Comparison of ENCODE assay signal across 19 cellular contexts in the genomic region with DNA sequence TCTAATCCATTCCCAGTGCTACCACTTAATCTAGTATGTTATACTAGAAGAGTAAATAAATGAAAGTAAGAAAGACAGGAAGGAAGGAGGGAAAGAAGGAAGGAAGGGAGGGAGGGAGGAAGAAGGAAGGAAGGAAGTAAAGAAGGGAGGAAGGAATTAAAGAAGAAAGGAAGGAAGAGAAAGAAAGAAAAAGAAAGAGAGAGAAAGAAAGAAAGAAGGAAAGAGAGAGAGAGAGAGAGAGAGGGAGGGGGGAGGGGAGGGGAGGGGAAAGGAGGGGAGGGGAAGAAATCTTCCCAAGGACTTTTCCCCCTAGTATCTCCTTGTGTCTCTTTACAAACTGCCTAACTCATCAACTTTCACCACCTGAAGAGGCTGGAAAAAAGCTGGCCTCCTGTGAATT. TPM values are rescaled to one million over a fixed set of nuclear protein-coding genes. Genes with fewer than 3 reads are reported as not detected.
DNase-seq lines count a peak whose midpoint lies in the region; ATAC-seq, FAIRE-seq and TF ChIP-seq lines count a peak whose summit lies in the region.
"Had no signal": no experiment of that assay in that cellular context is flagged by ENCODE, and none has a peak within 500 bp of the region (broad histone marks: within the 10 kb centered on the region; RNA-seq: fewer than 3 reads in every experiment).

No MANE protein-coding gene starts in this region.

- 0 out of 5 replicates have a peak, but pooled peaks cover 0 to 2% of the 10 kb centered on the region in 2 experiments for H3K27me3 ChIP-seq in HepG2 (ENCODE audit: control insufficient read depth in 1 of 2, insufficient read depth in 2 of 2, low read length in 2 of 2)
- H3K27me3 ChIP-seq in right lobe of liver: no peaks in the 10 kb centered on the region
- no peaks in the 10 kb centered on the region for H3K27me3 ChIP-seq in parathyroid adenoma (ENCODE audit: control insufficient read depth, insufficient read depth, low read length)

- intact Hi-C loops in HepG2 (cut with micrococcal nuclease; ENCODE audit: unreplicated experiment): no loop called here
- intact Hi-C loops in right lobe of liver (cut with DNase I): no loop called here

- DNase-seq in HepG2 (ENCODE audit: low spot score) (no peak), right lobe of liver (no peak), GM03348 (ENCODE audit: low spot score) (no peak)
- DNase-seq: AML-193; CD4-positive, alpha-beta memory T cell; DMS153; DMS79; GDM1; GOT3; H7 had no signal

- no peaks in the 10 kb centered on the region for H3K79me2 ChIP-seq in HepG2 (ENCODE audit: insufficient read depth, low read length)
- no peaks in the 10 kb centered on the region for H3K79me2 ChIP-seq in parathyroid adenoma

- no peaks in the 10 kb centered on the region for H3K36me3 ChIP-seq in HepG2 (replicated peaks in 1 of 2; ENCODE audit: control insufficient read depth in 1 of 2, insufficient read depth in 2 of 2, low read length in 2 of 2)
- no peaks in the 10 kb centered on the region for H3K36me3 ChIP-seq in right lobe of liver
- no peaks in the 10 kb centered on the region for H3K36me3 ChIP-seq in parathyroid adenoma (ENCODE audit: control insufficient read depth, insufficient read depth, low read length)

- no peak overlapping the region for H3K4me3 ChIP-seq in HepG2 (replicated peaks in 1 of 3; ENCODE audit: insufficient read depth in 1 of 3, low read depth in 2 of 3, low read length in 3 of 3)
- H3K4me3 ChIP-seq in right lobe of liver: no peak overlapping the region
- H3K4me3 ChIP-seq in parathyroid adenoma (ENCODE audit: low read depth, low read length): no peak overlapping the region
- H3K4me3 ChIP-seq: A549 had no signal

- BruUV-seq in HepG2 (replicated peaks; lab: Mats Ljungman, UMichigan): no TSS peak

- TF ChIP-seq RAD21 in HepG2 (CRISPR knock-in tag; IDR thresholded peaks at IDR 0.05): no peak

- TF ChIP-seq EP300 in HepG2 (IDR thresholded peaks at IDR 0.05; ENCODE audit: low read depth in 2 of 2, low read length in 2 of 2): no peak
- TF ChIP-seq EP300 in HepG2 (CRISPR knock-in tag; IDR thresholded peaks at IDR 0.05; ENCODE audit: borderline replicate concordance): no peak

- TF ChIP-seq POLR2A in HepG2 (IDR thresholded peaks at IDR 0.05; ENCODE audit: insufficient read depth in 1 of 2, low read depth in 2 of 2, low read length in 2 of 2): no peak
- TF ChIP-seq POLR2A in right lobe of liver (IDR thresholded peaks at IDR 0.05): no peak

- no peaks in the 10 kb centered on the region for H4K20me1 ChIP-seq in HepG2 (ENCODE audit: insufficient read depth, low read length)

- H3K9me3 ChIP-seq in HepG2 (ENCODE audit: low read length) (no peaks in the 10 kb centered on the region), right lobe of liver (no peaks in the 10 kb centered on the region), parathyroid adenoma (ENCODE audit: control insufficient read depth, low read length) (no peaks in the 10 kb centered on the region)
- H3K9me3 ChIP-seq: A549 had no signal

- H3K4me2 ChIP-seq in HepG2 (ENCODE audit: low read depth, low read length) (no peak overlapping the region), parathyroid adenoma (ENCODE audit: low read length) (no peak overlapping the region)
- H3K4me2 ChIP-seq: A549 had no signal

- in situ Hi-C loops in HepG2 (cut with HindIII; ENCODE audit: extremely low pct_ligation_motif_present, low pct_unique_long_range_greater_than_20kb): no loop called here

- peaks cover 14% of the 10 kb centered on the region for H3K4me1 ChIP-seq in HepG2 (ENCODE audit: insufficient read depth, low read length)
- H3K4me1 ChIP-seq in right lobe of liver: peaks cover 0 to 12% (median 0%) of the 10 kb centered on the region in 4 donors
- peaks cover 10% of the 10 kb centered on the region for H3K4me1 ChIP-seq in parathyroid adenoma
- H3K4me1 ChIP-seq: A549 had no signal

- CTCF ChIA-PET in HepG2 (lab: Yijun Ruan, JAX; ENCODE audit: low intra/inter-chr PET ratio, low total read pairs): no interaction called here

- POLR2A ChIA-PET in HepG2 (lab: Yijun Ruan, JAX): no interaction called here

- H2AFZ ChIP-seq in HepG2 (ENCODE audit: low read length) (no peak overlapping the region), parathyroid adenoma (peak overlapping the region; percentile 64)

- no peak for FAIRE-seq in HepG2 (lab: Jason Lieb, UNC)
- FAIRE-seq: A549, HTR-8/SVneo had no signal

- H3K27ac ChIP-seq in HepG2 (ENCODE audit: extremely low read length, insufficient read depth, low read length): no peak overlapping the region
- H3K27ac ChIP-seq in right lobe of liver: no peak overlapping the region
- no peak overlapping the region for H3K27ac ChIP-seq in parathyroid adenoma
- H3K27ac ChIP-seq: 22Rv1, A549 had no signal

- ATAC-seq in HepG2: no peak
- ATAC-seq in right lobe of liver: no peak
- ATAC-seq: A549, HCT116 had no signal

- H3K9ac ChIP-seq in HepG2 (ENCODE audit: insufficient read depth, low read depth, low read length): no peak overlapping the region
- H3K9ac ChIP-seq in parathyroid adenoma: no peak overlapping the region

- TF ChIP-seq CTCF in HepG2 (CRISPR knock-in tag; IDR thresholded peaks at IDR 0.05) (no peak), right lobe of liver (IDR thresholded peaks at IDR 0.05) (no peak), parathyroid adenoma (IDR thresholded peaks at IDR 0.05) (no peak)

RNA-seq across cellular contexts. Expression of a gene that starts 20.8 kb away (rescaled TPM):
- total RNA-seq in HepG2 (2016; rRNA removed; fragmentation: Illumina TruSeq; extraction: Trizol) (not detected in 2 replicates), right lobe of liver (under 1 TPM in 1 of 6 experiments, not detected in 5; 0.11 TPM)
- not detected in 2 replicates for total RNA-seq in HepG2 (2016; cell fraction: cytosol; rRNA removed; fragmentation: Illumina TruSeq; extraction: Trizol; ENCODE audit: low read depth)
- not detected in 2 replicates for total RNA-seq in HepG2 (2016; cell fraction: insoluble cytoplasmic fraction; rRNA removed; fragmentation: Illumina TruSeq; extraction: Trizol)
- not detected in 2 replicates for total RNA-seq in HepG2 (2016; cell fraction: membrane; rRNA removed; fragmentation: Illumina TruSeq; extraction: Trizol)
- total RNA-seq in HepG2 (2016; cell fraction: nucleus; rRNA removed; fragmentation: Illumina TruSeq; extraction: Trizol): not detected in 2 replicates
- not detected in 2 replicates for polyA plus RNA-seq in HepG2 (2011; rRNA removed)
- polyA plus RNA-seq in HepG2 (2011; cell fraction: cytosol; rRNA removed): not detected in 2 replicates
- polyA plus RNA-seq in HepG2 (2011; cell fraction: nucleus; rRNA removed): not detected in 2 replicates
- not detected in 2 replicates for polyA plus RNA-seq in HepG2 (2012)
- not detected in 2 replicates for polyA plus RNA-seq in HepG2 (2016; cell fraction: cytosol; fragmentation: Illumina TruSeq; extraction: Trizol; ENCODE audit: low read depth)
- not detected in 2 replicates for polyA plus RNA-seq in HepG2 (2016; cell fraction: insoluble cytoplasmic fraction; fragmentation: Illumina TruSeq; extraction: Trizol; ENCODE audit: low read depth)
- not detected in 2 replicates for polyA plus RNA-seq in HepG2 (2016; cell fraction: membrane; fragmentation: Illumina TruSeq; extraction: Trizol; ENCODE audit: low read depth)
- polyA plus RNA-seq in HepG2 (2016; cell fraction: nucleus; fragmentation: Illumina TruSeq; extraction: Trizol; ENCODE audit: insufficient read depth, low read depth): not detected in 2 replicates
- polyA minus RNA-seq in HepG2 (2011; rRNA and poly(A)+ RNA removed; ENCODE audit: low replicate concordance): not detected in 2 replicates
- polyA minus RNA-seq in HepG2 (2011; cell fraction: cytosol; rRNA and poly(A)+ RNA removed): not detected in 2 replicates
- polyA minus RNA-seq in HepG2 (2011; cell fraction: nucleus; rRNA and poly(A)+ RNA removed): not detected in 2 replicates
- total RNA-seq: CD4-positive, alpha-beta memory T cell; Daoy; H7 had no signal
- polyA plus RNA-seq: A549; BJ; CD14-positive monocyte; CD4-positive, alpha-beta memory T cell; IgD-negative memory B cell had no signal

RNA-seq across cellular contexts. Expression of a gene that starts 21.9 kb away (rescaled TPM):
- total RNA-seq in HepG2 (2016; rRNA removed; fragmentation: Illumina TruSeq; extraction: Trizol) (not detected in 2 replicates), right lobe of liver (not detected)
- not detected in 2 replicates for total RNA-seq in HepG2 (2016; cell fraction: cytosol; rRNA removed; fragmentation: Illumina TruSeq; extraction: Trizol; ENCODE audit: low read depth)
- not detected in 2 replicates for total RNA-seq in HepG2 (2016; cell fraction: insoluble cytoplasmic fraction; rRNA removed; fragmentation: Illumina TruSeq; extraction: Trizol)
- not detected in 2 replicates for total RNA-seq in HepG2 (2016; cell fraction: membrane; rRNA removed; fragmentation: Illumina TruSeq; extraction: Trizol)
- total RNA-seq in HepG2 (2016; cell fraction: nucleus; rRNA removed; fragmentation: Illumina TruSeq; extraction: Trizol): not detected in 2 replicates
- not detected in 2 replicates for polyA plus RNA-seq in HepG2 (2011; rRNA removed)
- polyA plus RNA-seq in HepG2 (2011; cell fraction: cytosol; rRNA removed): not detected in 2 replicates
- polyA plus RNA-seq in HepG2 (2011; cell fraction: nucleus; rRNA removed): not detected in 2 replicates
- not detected in 2 replicates for polyA plus RNA-seq in HepG2 (2012)
- polyA plus RNA-seq in HepG2 (2016; cell fraction: cytosol; fragmentation: Illumina TruSeq; extraction: Trizol; ENCODE audit: low read depth): not detected in 2 replicates
- polyA plus RNA-seq in HepG2 (2016; cell fraction: insoluble cytoplasmic fraction; fragmentation: Illumina TruSeq; extraction: Trizol; ENCODE audit: low read depth): not detected in 2 replicates
- not detected in 2 replicates for polyA plus RNA-seq in HepG2 (2016; cell fraction: membrane; fragmentation: Illumina TruSeq; extraction: Trizol; ENCODE audit: low read depth)
- polyA plus RNA-seq in HepG2 (2016; cell fraction: nucleus; fragmentation: Illumina TruSeq; extraction: Trizol; ENCODE audit: insufficient read depth, low read depth): not detected in 2 replicates
- polyA minus RNA-seq in HepG2 (2011; rRNA and poly(A)+ RNA removed; ENCODE audit: low replicate concordance): not detected in 2 replicates
- polyA minus RNA-seq in HepG2 (2011; cell fraction: cytosol; rRNA and poly(A)+ RNA removed): not detected in 2 replicates
- polyA minus RNA-seq in HepG2 (2011; cell fraction: nucleus; rRNA and poly(A)+ RNA removed): not detected in 2 replicates
- total RNA-seq: CD4-positive, alpha-beta memory T cell; Daoy; H7 had no signal
- polyA plus RNA-seq: BJ; CD14-positive monocyte; CD4-positive, alpha-beta memory T cell; IgD-negative memory B cell had no signal

RNA-seq across cellular contexts. Expression of a gene that starts 30.7 kb away (rescaled TPM):
- total RNA-seq in HepG2 (2016; rRNA removed; fragmentation: Illumina TruSeq; extraction: Trizol) (not detected in 2 replicates), right lobe of liver (not detected)
- not detected in 2 replicates for total RNA-seq in HepG2 (2016; cell fraction: cytosol; rRNA removed; fragmentation: Illumina TruSeq; extraction: Trizol; ENCODE audit: low read depth)
- not detected in 2 replicates for total RNA-seq in HepG2 (2016; cell fraction: insoluble cytoplasmic fraction; rRNA removed; fragmentation: Illumina TruSeq; extraction: Trizol)
- total RNA-seq in HepG2 (2016; cell fraction: membrane; rRNA removed; fragmentation: Illumina TruSeq; extraction: Trizol): not detected in 2 replicates
- total RNA-seq in HepG2 (2016; cell fraction: nucleus; rRNA removed; fragmentation: Illumina TruSeq; extraction: Trizol): not detected in 2 replicates
- not detected in 2 replicates for polyA plus RNA-seq in HepG2 (2011; rRNA removed)
- not detected in 2 replicates for polyA plus RNA-seq in HepG2 (2011; cell fraction: cytosol; rRNA removed)
- polyA plus RNA-seq in HepG2 (2011; cell fraction: nucleus; rRNA removed): not detected in 2 replicates
- not detected in 2 replicates for polyA plus RNA-seq in HepG2 (2012)
- polyA plus RNA-seq in HepG2 (2016; cell fraction: cytosol; fragmentation: Illumina TruSeq; extraction: Trizol; ENCODE audit: low read depth): not detected in 2 replicates
- not detected in 2 replicates for polyA plus RNA-seq in HepG2 (2016; cell fraction: insoluble cytoplasmic fraction; fragmentation: Illumina TruSeq; extraction: Trizol; ENCODE audit: low read depth)
- not detected in 2 replicates for polyA plus RNA-seq in HepG2 (2016; cell fraction: membrane; fragmentation: Illumina TruSeq; extraction: Trizol; ENCODE audit: low read depth)
- polyA plus RNA-seq in HepG2 (2016; cell fraction: nucleus; fragmentation: Illumina TruSeq; extraction: Trizol; ENCODE audit: insufficient read depth, low read depth): not detected in 2 replicates
- polyA minus RNA-seq in HepG2 (2011; rRNA and poly(A)+ RNA removed; ENCODE audit: low replicate concordance): not detected in 2 replicates
- not detected in 2 replicates for polyA minus RNA-seq in HepG2 (2011; cell fraction: cytosol; rRNA and poly(A)+ RNA removed)
- not detected in 2 replicates for polyA minus RNA-seq in HepG2 (2011; cell fraction: nucleus; rRNA and poly(A)+ RNA removed)
- total RNA-seq: Daoy, H7 had no signal
- polyA plus RNA-seq: A549; BJ; CD14-positive monocyte; CD4-positive, alpha-beta memory T cell had no signal

RNA-seq across cellular contexts. Expression of a gene that starts 47.6 kb away (rescaled TPM):
- total RNA-seq in HepG2 (2016; rRNA removed; fragmentation: Illumina TruSeq; extraction: Trizol) (not detected in 2 replicates), right lobe of liver (not detected)
- not detected in 2 replicates for total RNA-seq in HepG2 (2016; cell fraction: cytosol; rRNA removed; fragmentation: Illumina TruSeq; extraction: Trizol; ENCODE audit: low read depth)
- not detected in 2 replicates for total RNA-seq in HepG2 (2016; cell fraction: insoluble cytoplasmic fraction; rRNA removed; fragmentation: Illumina TruSeq; extraction: Trizol)
- total RNA-seq in HepG2 (2016; cell fraction: membrane; rRNA removed; fragmentation: Illumina TruSeq; extraction: Trizol): not detected in 2 replicates
- not detected in 2 replicates for total RNA-seq in HepG2 (2016; cell fraction: nucleus; rRNA removed; fragmentation: Illumina TruSeq; extraction: Trizol)
- not detected in 2 replicates for polyA plus RNA-seq in HepG2 (2011; rRNA removed)
- not detected in 2 replicates for polyA plus RNA-seq in HepG2 (2011; cell fraction: cytosol; rRNA removed)
- not detected in 2 replicates for polyA plus RNA-seq in HepG2 (2011; cell fraction: nucleus; rRNA removed)
- polyA plus RNA-seq in HepG2 (2012): not detected in 2 replicates
- not detected in 2 replicates for polyA plus RNA-seq in HepG2 (2016; cell fraction: cytosol; fragmentation: Illumina TruSeq; extraction: Trizol; ENCODE audit: low read depth)
- not detected in 2 replicates for polyA plus RNA-seq in HepG2 (2016; cell fraction: insoluble cytoplasmic fraction; fragmentation: Illumina TruSeq; extraction: Trizol; ENCODE audit: low read depth)
- not detected in 2 replicates for polyA plus RNA-seq in HepG2 (2016; cell fraction: membrane; fragmentation: Illumina TruSeq; extraction: Trizol; ENCODE audit: low read depth)
- polyA plus RNA-seq in HepG2 (2016; cell fraction: nucleus; fragmentation: Illumina TruSeq; extraction: Trizol; ENCODE audit: insufficient read depth, low read depth): not detected in 2 replicates
- polyA minus RNA-seq in HepG2 (2011; rRNA and poly(A)+ RNA removed; ENCODE audit: low replicate concordance): 0.05 TPM in 1 of 2 replicates, not detected in the other
- polyA minus RNA-seq in HepG2 (2011; cell fraction: cytosol; rRNA and poly(A)+ RNA removed): not detected in 2 replicates
- polyA minus RNA-seq in HepG2 (2011; cell fraction: nucleus; rRNA and poly(A)+ RNA removed): not detected in 2 replicates
- total RNA-seq: CD4-positive, alpha-beta memory T cell; Daoy; H7 had no signal
- polyA plus RNA-seq: A549; BJ; CD14-positive monocyte; CD4-positive, alpha-beta memory T cell; IgD-negative memory B cell had no signal

RNA-seq across cellular contexts. Expression of a gene that starts 48.7 kb away (rescaled TPM):
- 45.9 and 71.8 TPM in 2 replicates for total RNA-seq in HepG2 (2016; rRNA removed; fragmentation: Illumina TruSeq; extraction: Trizol)
- 12.3 and 14.4 TPM in 2 replicates for total RNA-seq in HepG2 (2016; cell fraction: cytosol; rRNA removed; fragmentation: Illumina TruSeq; extraction: Trizol; ENCODE audit: low read depth)
- 38.9 and 75.5 TPM in 2 replicates for total RNA-seq in HepG2 (2016; cell fraction: insoluble cytoplasmic fraction; rRNA removed; fragmentation: Illumina TruSeq; extraction: Trizol)
- 27.5 and 28.2 TPM in 2 replicates for total RNA-seq in HepG2 (2016; cell fraction: membrane; rRNA removed; fragmentation: Illumina TruSeq; extraction: Trizol)
- 63.3 and 78.0 TPM in 2 replicates for total RNA-seq in HepG2 (2016; cell fraction: nucleus; rRNA removed; fragmentation: Illumina TruSeq; extraction: Trizol)
- polyA plus RNA-seq in HepG2 (2011; rRNA removed): 61.8 and 68.8 TPM in 2 replicates
- 21.9 and 29.1 TPM in 2 replicates for polyA plus RNA-seq in HepG2 (2011; cell fraction: cytosol; rRNA removed)
- polyA plus RNA-seq in HepG2 (2011; cell fraction: nucleus; rRNA removed): 392 and 449 TPM in 2 replicates
- polyA plus RNA-seq in HepG2 (2012): 45.5 and 49.9 TPM in 2 replicates
- polyA plus RNA-seq in HepG2 (2016; cell fraction: cytosol; fragmentation: Illumina TruSeq; extraction: Trizol; ENCODE audit: low read depth): 9.2 and 9.4 TPM in 2 replicates
- 31.3 and 38.2 TPM in 2 replicates for polyA plus RNA-seq in HepG2 (2016; cell fraction: insoluble cytoplasmic fraction; fragmentation: Illumina TruSeq; extraction: Trizol; ENCODE audit: low read depth)
- 17.7 and 19.1 TPM in 2 replicates for polyA plus RNA-seq in HepG2 (2016; cell fraction: membrane; fragmentation: Illumina TruSeq; extraction: Trizol; ENCODE audit: low read depth)
- polyA plus RNA-seq in HepG2 (2016; cell fraction: nucleus; fragmentation: Illumina TruSeq; extraction: Trizol; ENCODE audit: insufficient read depth, low read depth): 189 and 203 TPM in 2 replicates
- polyA minus RNA-seq in HepG2 (2011; rRNA and poly(A)+ RNA removed; ENCODE audit: low replicate concordance): 37.3 and 128 TPM in 2 replicates
- 32.2 and 37.4 TPM in 2 replicates for polyA minus RNA-seq in HepG2 (2011; cell fraction: cytosol; rRNA and poly(A)+ RNA removed)
- 56.0 and 56.3 TPM in 2 replicates for polyA minus RNA-seq in HepG2 (2011; cell fraction: nucleus; rRNA and poly(A)+ RNA removed)
- total RNA-seq in right lobe of liver: 10 to 100 TPM; 21.5 to 36.1 (median 25.9) TPM
